ENCODE assay signal across 37 cellular contexts in the genomic region with DNA sequence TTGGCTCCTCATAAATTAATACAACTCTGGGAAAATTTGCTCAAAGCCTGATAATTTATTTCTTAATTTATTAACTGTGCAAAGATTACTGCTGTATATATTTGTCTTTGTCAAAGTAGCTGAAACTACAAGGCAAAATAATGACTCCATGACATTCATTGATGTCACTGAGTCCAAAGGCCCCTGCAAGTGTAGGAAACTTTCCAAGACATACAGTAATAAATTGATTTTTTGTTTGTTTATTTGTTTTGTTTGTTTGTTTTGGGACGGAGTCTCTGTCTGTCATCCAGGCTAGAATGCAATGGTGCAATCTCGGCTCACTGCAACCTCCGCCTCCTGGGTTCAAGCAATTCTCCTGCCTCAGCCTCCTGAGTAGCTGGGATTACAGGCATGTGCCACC.
"Had no signal": no experiment of that assay in that cellular context is flagged by ENCODE, and none has a peak within 500 bp of the region (broad histone marks: within the 10 kb centered on the region; RNA-seq: fewer than 3 reads in every experiment).

No MANE protein-coding gene starts in this region.

- H3K27me3 ChIP-seq: ascending aorta, cardiac muscle cell had no signal

- H3K27ac Mint-ChIP-seq: activated CD4-positive, alpha-beta memory T cell treated with anti-CD3 and anti-CD28 coated beads, Interleukin-2, amount 10 ng/mL, durations not matched to agents 7 days and 5 days; activated CD4-positive, alpha-beta T cell treated with anti-CD3 and anti-CD28 coated beads for 36 hours; activated CD4-positive, alpha-beta T cell treated with anti-CD3 and anti-CD28 coated beads, Interleukin-2, amount 10 ng/mL, durations not matched to agents 7 days and 5 days; activated CD8-positive, alpha-beta memory T cell treated with anti-CD3 and anti-CD28 coated beads, Interleukin-2, amount 10 ng/mL, durations not matched to agents 7 days and 5 days; activated CD8-positive, alpha-beta T cell treated with anti-CD3 and anti-CD28 coated beads, Interleukin-2, amount 10 ng/mL, durations not matched to agents 7 days and 5 days; activated naive CD4-positive, alpha-beta T cell treated with anti-CD3 and anti-CD28 coated beads, Interleukin-2, amount 10 ng/mL, durations not matched to agents 7 days and 5 days; activated naive CD4-positive, alpha-beta T cell treated with anti-CD3 and anti-CD28 coated beads, Interleukin-2, amount 50 U/mL, for 24 hours; activated naive CD8-positive, alpha-beta T cell; activated naive CD8-positive, alpha-beta T cell treated with anti-CD3 and anti-CD28 coated beads, Interleukin-2, amount 10 ng/mL, durations not matched to agents 7 days and 5 days; activated naive CD8-positive, alpha-beta T cell treated with anti-CD3 and anti-CD28 coated beads, Interleukin-2, amount 50 U/mL, for 24 hours; activated T-cell treated with anti-CD3 and anti-CD28 coated beads, Interleukin-2, amount 50 U/mL, for 24 hours; activated T-helper 2 cell treated with anti-CD3 and anti-CD28 coated beads, Interferon-gamma antibody, Interleukin-2, Interleukin-4, amounts not matched to agents 10 μg/mL and 5 μg/mL and 100 μg/mL, durations not matched to agents 14 hours and 24 hours and 36 hours; brain; T-helper 1 cell treated with Interleukin-12 subunit alpha and Interleukin-12 subunit beta and Interleukin-4 antibody, amounts not matched to agents 30 μg/mL and 1 μg/mL, for 36 hours; T-helper 2 cell treated with Interferon-gamma antibody and Interleukin-4, amounts not matched to agents 5 μg/mL and 100 μg/mL, for 36 hours had no signal

- H3K27me3 Mint-ChIP-seq: activated CD4-positive, alpha-beta memory T cell treated with anti-CD3 and anti-CD28 coated beads, Interleukin-2, amount 10 ng/mL, durations not matched to agents 7 days and 5 days; activated CD4-positive, alpha-beta T cell treated with anti-CD3 and anti-CD28 coated beads for 36 hours; activated CD4-positive, alpha-beta T cell treated with anti-CD3 and anti-CD28 coated beads, Interleukin-2, amount 10 ng/mL, durations not matched to agents 7 days and 5 days; activated CD8-positive, alpha-beta memory T cell treated with anti-CD3 and anti-CD28 coated beads, Interleukin-2, amount 10 ng/mL, durations not matched to agents 7 days and 5 days; activated naive CD4-positive, alpha-beta T cell treated with anti-CD3 and anti-CD28 coated beads, Interleukin-2, amount 10 ng/mL, durations not matched to agents 7 days and 5 days; activated naive CD4-positive, alpha-beta T cell treated with anti-CD3 and anti-CD28 coated beads, Interleukin-2, amount 50 U/mL, for 24 hours; activated naive CD8-positive, alpha-beta T cell; activated naive CD8-positive, alpha-beta T cell treated with anti-CD3 and anti-CD28 coated beads, Interleukin-2, amount 10 ng/mL, durations not matched to agents 7 days and 5 days; activated naive CD8-positive, alpha-beta T cell treated with anti-CD3 and anti-CD28 coated beads, Interleukin-2, amount 50 U/mL, for 24 hours; activated T-cell treated with anti-CD3 and anti-CD28 coated beads, Interleukin-2, amount 50 U/mL, for 24 hours; brain; central memory CD8-positive, alpha-beta T cell had no signal

- H3K36me3 Mint-ChIP-seq: activated naive CD4-positive, alpha-beta T cell treated with anti-CD3 and anti-CD28 coated beads, Interleukin-2, amount 10 ng/mL, durations not matched to agents 7 days and 5 days; activated naive CD4-positive, alpha-beta T cell treated with anti-CD3 and anti-CD28 coated beads, Interleukin-2, amount 50 U/mL, for 24 hours; activated naive CD8-positive, alpha-beta T cell; brain had no signal

- H3K36me3 ChIP-seq: ascending aorta, cardiac muscle cell had no signal

- H3K9me3 Mint-ChIP-seq: activated CD4-positive, alpha-beta memory T cell treated with anti-CD3 and anti-CD28 coated beads, Interleukin-2, amount 10 ng/mL, durations not matched to agents 7 days and 5 days; activated CD4-positive, alpha-beta T cell treated with anti-CD3 and anti-CD28 coated beads, Interleukin-2, amount 10 ng/mL, durations not matched to agents 7 days and 5 days; activated naive CD4-positive, alpha-beta T cell treated with anti-CD3 and anti-CD28 coated beads, Interleukin-2, amount 10 ng/mL, durations not matched to agents 7 days and 5 days; activated naive CD4-positive, alpha-beta T cell treated with anti-CD3 and anti-CD28 coated beads, Interleukin-2, amount 50 U/mL, for 24 hours; activated naive CD8-positive, alpha-beta T cell treated with anti-CD3 and anti-CD28 coated beads, Interleukin-2, amount 10 ng/mL, durations not matched to agents 7 days and 5 days; activated naive CD8-positive, alpha-beta T cell treated with anti-CD3 and anti-CD28 coated beads, Interleukin-2, amount 50 U/mL, for 24 hours; activated T-cell treated with anti-CD3 and anti-CD28 coated beads, Interleukin-2, amount 50 U/mL, for 24 hours; activated T-helper 2 cell treated with anti-CD3 and anti-CD28 coated beads, Interferon-gamma antibody, Interleukin-2, Interleukin-4, amounts not matched to agents 10 μg/mL and 5 μg/mL and 100 μg/mL, durations not matched to agents 14 hours and 24 hours and 36 hours; central memory CD8-positive, alpha-beta T cell; T-helper 1 cell treated with Interleukin-12 subunit alpha and Interleukin-12 subunit beta and Interleukin-4 antibody, amounts not matched to agents 30 μg/mL and 1 μg/mL, for 36 hours; T-helper 2 cell treated with Interferon-gamma antibody and Interleukin-4, amounts not matched to agents 5 μg/mL and 100 μg/mL, for 36 hours had no signal

- H3K27ac ChIP-seq: ascending aorta, cardiac muscle cell, VCaP had no signal

- DNase-seq: activated CD4-positive, alpha-beta memory T cell treated with anti-CD3 and anti-CD28 coated beads, Interleukin-2, amount 10 ng/mL, durations not matched to agents 7 days and 5 days; activated CD4-positive, alpha-beta T cell treated with anti-CD3 and anti-CD28 coated beads for 1 hour; activated CD4-positive, alpha-beta T cell treated with anti-CD3 and anti-CD28 coated beads for 36 hours; activated CD4-positive, alpha-beta T cell treated with anti-CD3 and anti-CD28 coated beads for 48 hours; activated CD4-positive, alpha-beta T cell treated with anti-CD3 and anti-CD28 coated beads, Interleukin-2, amount 10 ng/mL, durations not matched to agents 7 days and 5 days; activated CD4-positive, alpha-beta T cell treated with anti-CD3 and anti-CD28 coated beads, Interleukin-2, amount 50 U/mL, for 48 hours; activated CD4-positive, CD25-positive, alpha-beta regulatory T cell; activated CD8-positive, alpha-beta memory T cell treated with anti-CD3 and anti-CD28 coated beads for 24 hours; activated CD8-positive, alpha-beta memory T cell treated with anti-CD3 and anti-CD28 coated beads, Interleukin-2, amount 10 ng/mL, durations not matched to agents 7 days and 5 days; activated CD8-positive, alpha-beta memory T cell treated with anti-CD3 and anti-CD28 coated beads, Interleukin-2, amount 50 U/mL, for 48 hours; activated CD8-positive, alpha-beta T cell treated with anti-CD3 and anti-CD28 coated beads, Interleukin-2, amount 10 ng/mL, durations not matched to agents 7 days and 5 days; activated effector memory CD4-positive, alpha-beta T cell treated with Interleukin-2 at 50 U/mL for 16 hours; activated gamma-delta T cell; activated naive CD4-positive, alpha-beta T cell treated with anti-CD3 and anti-CD28 coated beads, Interleukin-2, amount 10 ng/mL, durations not matched to agents 7 days and 5 days; activated naive CD4-positive, alpha-beta T cell treated with Interleukin-2 at 50 U/mL for 16 hours; activated naive CD8-positive, alpha-beta T cell treated with anti-CD3 and anti-CD28 coated beads, Interleukin-2, amount 10 ng/mL, durations not matched to agents 7 days and 5 days; activated naive CD8-positive, alpha-beta T cell treated with anti-CD3 and anti-CD28 coated beads, Interleukin-2, amount 50 U/mL, for 24 hours; activated T-cell treated with anti-CD3 and anti-CD28 coated beads, Interleukin-2, amount 50 U/mL, for 24 hours; activated T-cell treated with anti-CD3 and anti-CD28 coated beads, Interleukin-2, amount 50 U/mL, for 48 hours; amygdala; anterior cingulate cortex; caudate nucleus; cerebellar nuclear complex; T-helper 1 cell; T-helper 2 cell; T-helper 9 cell had no signal

- ATAC-seq: activated CD4-positive, alpha-beta T cell treated with anti-CD3 and anti-CD28 coated beads for 36 hours; activated CD4-positive, CD25-positive, alpha-beta regulatory T cell treated with anti-CD3 and anti-CD28 coated beads, Interleukin-2, amount 50 U/mL, for 24 hours; activated CD8-positive, alpha-beta memory T cell treated with anti-CD3 and anti-CD28 coated beads, Interleukin-2, amount 10 ng/mL, durations not matched to agents 7 days and 5 days; activated CD8-positive, alpha-beta T cell treated with anti-CD3 and anti-CD28 coated beads, Interleukin-2, amount 10 ng/mL, durations not matched to agents 7 days and 5 days; activated naive CD8-positive, alpha-beta T cell treated with anti-CD3 and anti-CD28 coated beads, Interleukin-2, amount 50 U/mL, for 24 hours had no signal

- H3K9me3 ChIP-seq: ascending aorta had no signal

- H3K4me3 ChIP-seq: ascending aorta, cardiac muscle cell had no signal

- H3K4me3 Mint-ChIP-seq: activated CD4-positive, alpha-beta memory T cell treated with anti-CD3 and anti-CD28 coated beads, Interleukin-2, amount 10 ng/mL, durations not matched to agents 7 days and 5 days; activated CD4-positive, alpha-beta T cell treated with anti-CD3 and anti-CD28 coated beads for 36 hours; activated CD4-positive, alpha-beta T cell treated with anti-CD3 and anti-CD28 coated beads, Interleukin-2, amount 10 ng/mL, durations not matched to agents 7 days and 5 days; activated CD8-positive, alpha-beta memory T cell treated with anti-CD3 and anti-CD28 coated beads, Interleukin-2, amount 10 ng/mL, durations not matched to agents 7 days and 5 days; activated CD8-positive, alpha-beta T cell treated with anti-CD3 and anti-CD28 coated beads, Interleukin-2, amount 10 ng/mL, durations not matched to agents 7 days and 5 days; activated naive CD4-positive, alpha-beta T cell treated with anti-CD3 and anti-CD28 coated beads, Interleukin-2, amount 10 ng/mL, durations not matched to agents 7 days and 5 days; activated naive CD4-positive, alpha-beta T cell treated with anti-CD3 and anti-CD28 coated beads, Interleukin-2, amount 50 U/mL, for 24 hours; activated naive CD8-positive, alpha-beta T cell; activated naive CD8-positive, alpha-beta T cell treated with anti-CD3 and anti-CD28 coated beads, Interleukin-2, amount 10 ng/mL, durations not matched to agents 7 days and 5 days; activated naive CD8-positive, alpha-beta T cell treated with anti-CD3 and anti-CD28 coated beads, Interleukin-2, amount 50 U/mL, for 24 hours; activated T-cell treated with anti-CD3 and anti-CD28 coated beads, Interleukin-2, amount 50 U/mL, for 24 hours; brain; central memory CD8-positive, alpha-beta T cell; T-helper 1 cell treated with Interleukin-12 subunit alpha and Interleukin-12 subunit beta and Interleukin-4 antibody, amounts not matched to agents 30 μg/mL and 1 μg/mL, for 36 hours; T-helper 2 cell treated with Interferon-gamma antibody and Interleukin-4, amounts not matched to agents 5 μg/mL and 100 μg/mL, for 36 hours had no signal
